28 cellular contexts compared by ENCODE assay signal in genomic region chr13:66958611-66959010, GRCh38.
DNase-seq lines count a peak whose midpoint lies in the region; ATAC-seq and TF ChIP-seq lines count a peak whose summit lies in the region.
"Had no signal": no experiment of that assay in that cellular context is flagged by ENCODE, and none has a peak within 500 bp of the region (broad histone marks: within the 10 kb centered on the region; RNA-seq: fewer than 3 reads in every experiment).

No MANE protein-coding gene starts in this region.

- H3F3A ChIP-seq in SK-N-SH (replicated peaks; ENCODE audit: insufficient read depth) = no peaks in the 10 kb centered on the region

- no peaks in the 10 kb centered on the region for H3K36me3 ChIP-seq in SK-N-SH (replicated peaks in 1 of 2; ENCODE audit: control insufficient read depth in 1 of 2, insufficient read depth in 2 of 2, low read length in 1 of 2)
- H3K36me3 ChIP-seq: BLaER1, heart left ventricle had no signal

- H4K20me1 ChIP-seq in SK-N-SH (ENCODE audit: insufficient read depth) = no peaks in the 10 kb centered on the region
- H4K20me1 ChIP-seq: BLaER1 had no signal

- no peak overlapping the region for H3K4me3 Mint-ChIP-seq in stimulated activated naive CD8-positive, alpha-beta T cell treated with anti-CD3 and anti-CD28 coated beads, Interleukin-15, amount 100 ng/mL, for 72 hours
- H3K4me3 Mint-ChIP-seq: activated naive CD8-positive, alpha-beta T cell treated with anti-CD3 and anti-CD28 coated beads, Interleukin-2, amount 50 U/mL, for 24 hours; GM23338; naive thymus-derived CD8-positive, alpha-beta T cell had no signal

- no peak for TF ChIP-seq CTCF in SK-N-SH (IDR thresholded peaks at IDR 0.05)

- no peak for TF ChIP-seq RAD21 in SK-N-SH (IDR thresholded peaks at IDR 0.05; ENCODE audit: low read length)

- H3K27me3 Mint-ChIP-seq in stimulated activated naive CD8-positive, alpha-beta T cell treated with anti-CD3 and anti-CD28 coated beads, Interleukin-15, amount 100 ng/mL, for 72 hours = no peaks in the 10 kb centered on the region
- H3K27me3 Mint-ChIP-seq: activated naive CD8-positive, alpha-beta T cell treated with anti-CD3 and anti-CD28 coated beads, Interleukin-2, amount 50 U/mL, for 24 hours; naive thymus-derived CD8-positive, alpha-beta T cell had no signal

- no peaks in the 10 kb centered on the region for H3K9me3 Mint-ChIP-seq in stimulated activated naive CD8-positive, alpha-beta T cell treated with anti-CD3 and anti-CD28 coated beads, Interleukin-15, amount 100 ng/mL, for 72 hours
- H3K9me3 Mint-ChIP-seq: activated naive CD8-positive, alpha-beta T cell treated with anti-CD3 and anti-CD28 coated beads, Interleukin-2, amount 50 U/mL, for 24 hours; GM23338 had no signal

- no peaks in the 10 kb centered on the region for H3K27me3 ChIP-seq in SK-N-SH (ENCODE audit: insufficient read depth)
- H3K27me3 ChIP-seq: BLaER1, heart left ventricle had no signal

- no peak for TF ChIP-seq EP300 in SK-N-SH (IDR thresholded peaks at IDR 0.05; ENCODE audit: borderline replicate concordance in 1 of 2, low read depth in 1 of 2, low read length in 1 of 2)

- no peak overlapping the region for H3K4me2 ChIP-seq in SK-N-SH
- H3K4me2 ChIP-seq: A549, BLaER1, GM23338 had no signal

- H3K4me1 Mint-ChIP-seq in stimulated activated naive CD8-positive, alpha-beta T cell treated with anti-CD3 and anti-CD28 coated beads, Interleukin-15, amount 100 ng/mL, for 72 hours = no peaks in the 10 kb centered on the region
- H3K4me1 Mint-ChIP-seq: activated naive CD8-positive, alpha-beta T cell treated with anti-CD3 and anti-CD28 coated beads, Interleukin-2, amount 50 U/mL, for 24 hours had no signal

- CTCF ChIA-PET in SK-N-SH (lab: Yijun Ruan, JAX) = interaction anchor here (0.6 kb wide), 1 partner anchor 12 kb away, joined by 3 read pairs; no protein-coding TSS in a partner anchor

- no peaks in the 10 kb centered on the region for H3K9me3 ChIP-seq in SK-N-SH
- H3K9me3 ChIP-seq: A549, Caco-2, heart left ventricle had no signal

- H3K27ac Mint-ChIP-seq in stimulated activated naive CD8-positive, alpha-beta T cell treated with anti-CD3 and anti-CD28 coated beads, Interleukin-15, amount 100 ng/mL, for 72 hours = no peak overlapping the region
- H3K27ac Mint-ChIP-seq: activated naive CD8-positive, alpha-beta T cell treated with anti-CD3 and anti-CD28 coated beads, Interleukin-2, amount 50 U/mL, for 24 hours; GM23338; naive thymus-derived CD8-positive, alpha-beta T cell had no signal

- 89% methylated on average over 3 of the region's 3 CpGs for WGBS in SK-N-SH (ENCODE audit: low lambda C conversion rate)

- no peak overlapping the region for H3K4me3 ChIP-seq in SK-N-SH (ENCODE audit: low read depth in 2 of 2, low read length in 1 of 2)
- H3K4me3 ChIP-seq: A549, BLaER1, GM23338, heart left ventricle had no signal

- POLR2A ChIA-PET in SK-N-SH (lab: Yijun Ruan, JAX) = no interaction called here

- no peaks in the 10 kb centered on the region; a peak in 1 of 4 replicates for H3K4me1 ChIP-seq in SK-N-SH (ENCODE audit: control insufficient read depth in 1 of 2, insufficient read depth in 2 of 2, low read depth in 1 of 2, low read length in 1 of 2)
- H3K4me1 ChIP-seq: BLaER1, Caco-2, heart left ventricle had no signal

- no peaks in the 10 kb centered on the region for H3K9me2 ChIP-seq in SK-N-SH

- no peaks in the 10 kb centered on the region for H3K79me2 ChIP-seq in SK-N-SH (ENCODE audit: insufficient read depth)

- no peak overlapping the region for H3K9ac ChIP-seq in SK-N-SH
- H3K9ac ChIP-seq: BLaER1 had no signal

- no peak overlapping the region for H3K27ac ChIP-seq in SK-N-SH (ENCODE audit: low read depth in 2 of 2, low read length in 1 of 2)
- H3K27ac ChIP-seq: A549, BLaER1, epithelial cell of prostate, heart left ventricle, VCaP had no signal

- DNase-seq in stimulated activated naive CD8-positive, alpha-beta T cell treated with anti-CD3 and anti-CD28 coated beads, Interleukin-15, Interleukin-2, amounts not matched to agents 100 U/mL and 50 U/mL, for 24 hours = no peak
- no peak for DNase-seq in stimulated activated naive CD8-positive, alpha-beta T cell treated with anti-CD3 and anti-CD28 coated beads, Interleukin-15, amount 100 ng/mL, for 72 hours
- DNase-seq in T-helper 9 cell (no peak), NCI-H128 (lab: John Stamatoyannopoulos, UW; ENCODE audit: unreplicated experiment) (no peak), SK-N-SH (no peak), cerebellar cortex (ENCODE audit: low spot score) (no peak)
- DNase-seq: activated CD4-positive, alpha-beta T cell treated with anti-CD3 and anti-CD28 coated beads, Interleukin-2, amount 50 U/mL, for 48 hours; activated gamma-delta T cell; activated naive CD8-positive, alpha-beta T cell treated with anti-CD3 and anti-CD28 coated beads, Interleukin-2, amount 50 U/mL, for 24 hours; Caco-2; heart left ventricle; left colon; naive thymus-derived CD8-positive, alpha-beta T cell; NCI-H1105; NCI-H2107; NCI-H524; retina; stimulated activated CD4-positive, alpha-beta T cell treated with anti-CD3 and anti-CD28 coated beads, Interleukin-4, amount 100 ng/mL, for 24 hours; T-helper 2 cell; trophoblast cell had no signal

- H2AFZ ChIP-seq in SK-N-SH (ENCODE audit: low read depth) = no peak overlapping the region
- H2AFZ ChIP-seq: GM23338 had no signal

- ATAC-seq in stimulated activated naive CD8-positive, alpha-beta T cell treated with anti-CD3 and anti-CD28 coated beads, Interleukin-15, Interleukin-2, amounts not matched to agents 100 U/mL and 50 U/mL, for 24 hours = peak; percentile 40
- ATAC-seq in stimulated activated naive CD8-positive, alpha-beta T cell treated with anti-CD3 and anti-CD28 coated beads, Interleukin-15, amount 100 ng/mL, for 72 hours = no peak
- ATAC-seq in HG02678 (IDR thresholded peaks at IDR 0.05; ENCODE audit: unreplicated experiment) (peak; percentile 63), HG03442 (IDR thresholded peaks at IDR 0.05; ENCODE audit: unreplicated experiment) (peak; percentile 64)
- ATAC-seq: A549; activated naive CD8-positive, alpha-beta T cell treated with anti-CD3 and anti-CD28 coated beads, Interleukin-2, amount 50 U/mL, for 24 hours; GM23338; heart left ventricle; HepG2; left colon; naive thymus-derived CD8-positive, alpha-beta T cell had no signal

TF ChIP-seq in SK-N-SH, 30 proteins besides CTCF, POLR2A, EP300 and RAD21:
- no peak for TF ChIP-seq JUND (IDR thresholded peaks at IDR 0.05)
- no peak for TF ChIP-seq PBX3 (IDR thresholded peaks at IDR 0.05)
- TF ChIP-seq USF2 (IDR thresholded peaks at IDR 0.05; ENCODE audit: borderline replicate concordance, low read depth, low read length) = no peak
- no peak for TF ChIP-seq EZH2phosphoT487 (IDR thresholded peaks at IDR 0.05; ENCODE audit: borderline replicate concordance, low read depth)
- no peak for TF ChIP-seq TAF1 (IDR thresholded peaks at IDR 0.05; ENCODE audit: borderline replicate concordance, low read depth, low read length)
